ENCODE assay signal across 11 cellular contexts in the genomic region with DNA sequence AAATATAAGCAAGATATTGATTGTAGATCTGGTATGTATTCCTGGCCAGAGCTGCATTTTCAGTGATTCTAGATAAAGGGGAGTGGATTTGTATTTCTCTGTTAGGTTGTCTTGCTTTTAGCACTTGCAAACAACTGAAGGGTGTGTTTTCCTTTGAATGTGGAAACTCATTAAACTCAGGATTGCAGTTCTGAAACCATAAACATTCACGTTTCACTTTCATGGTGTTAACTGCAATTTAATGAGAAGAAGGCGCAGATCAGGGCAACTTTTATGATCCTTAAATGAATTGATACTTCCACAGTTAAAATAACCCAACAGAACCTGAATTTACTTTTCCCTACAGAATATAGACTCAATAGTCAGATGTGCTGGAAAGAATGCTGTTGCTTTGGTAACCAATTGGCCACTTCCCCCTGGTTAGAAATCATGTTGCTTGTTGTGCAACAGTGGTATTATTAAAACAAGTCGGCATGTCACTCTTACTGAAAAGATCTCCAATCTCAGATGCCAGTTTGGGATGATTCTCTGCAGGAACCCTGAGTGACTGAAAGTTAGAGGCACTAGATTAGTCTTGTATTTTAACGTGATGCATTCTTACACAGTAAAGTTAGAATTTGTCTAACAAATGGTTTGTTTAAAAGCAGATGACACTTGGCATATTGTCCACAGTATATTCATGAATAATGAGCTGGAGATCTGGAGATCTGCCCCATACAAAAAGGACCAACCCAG.
DNase-seq lines count a peak whose midpoint lies in the region; ATAC-seq and TF ChIP-seq lines count a peak whose summit lies in the region.
"Had no signal": no experiment of that assay in that cellular context is flagged by ENCODE, and none has a peak within 500 bp of the region (broad histone marks: within the 10 kb centered on the region; RNA-seq: fewer than 3 reads in every experiment).

No MANE protein-coding gene starts in this region.

- no peak overlapping the region for H3K9ac ChIP-seq in skeletal muscle satellite cell (ENCODE audit: low read depth, low read length)

- H3K27ac Mint-ChIP-seq in CD4-positive, alpha-beta memory T cell, result no peak overlapping the region

- no peaks in the 10 kb centered on the region for H3K27me3 Mint-ChIP-seq in CD4-positive, alpha-beta memory T cell

- DNase-seq in HCEC 1CT, result peak; percentile 56
- DNase-seq in SK-MEL-5 (ENCODE audit: low read depth, low spot score), result peak; percentile 32
- peak; percentile 86 for DNase-seq in fibroblast of the aortic adventitia (ENCODE audit: low read depth)
- no peak for DNase-seq in activated CD8-positive, alpha-beta memory T cell treated with anti-CD3 and anti-CD28 coated beads, Interleukin-2, amount 50 U/mL, for 4 hours
- no peak for DNase-seq in NCI-H510A treated with DMSO at 0.1 percent for 48 hours (lab: John Stamatoyannopoulos, UW)
- DNase-seq in CD4-positive, alpha-beta memory T cell, result no peak
- DNase-seq: activated CD4-positive, alpha-beta T cell treated with anti-CD3 and anti-CD28 coated beads for 48 hours; KG1; NCI-H446 had no signal

- POLR2A ChIA-PET in CD4-positive, alpha-beta memory T cell (lab: Charles Lee; ENCODE audit: partially characterized antibody), result no interaction called here

- no peak for ATAC-seq in HG03442 (IDR thresholded peaks at IDR 0.05; ENCODE audit: unreplicated experiment)

- no peak for TF ChIP-seq CTCF in fibroblast of the aortic adventitia (IDR thresholded peaks at IDR 0.05; ENCODE audit: insufficient read depth, low read length)

- H3K27ac ChIP-seq in CD4-positive, alpha-beta memory T cell (ENCODE audit: low read depth, low read length), result no peak overlapping the region

- CTCF ChIA-PET in CD4-positive, alpha-beta memory T cell (lab: Charles Lee; ENCODE audit: partially characterized antibody), result no interaction called here

- H3K4me3 ChIP-seq in fibroblast of the aortic adventitia (ENCODE audit: low read depth, low read length) (no peak overlapping the region), skeletal muscle satellite cell (ENCODE audit: low read length) (no peak overlapping the region)
- H3K4me3 ChIP-seq in CD4-positive, alpha-beta memory T cell (ENCODE audit: low read length in 2 of 2), result no peak overlapping the region

- H3K36me3 ChIP-seq in skeletal muscle satellite cell (ENCODE audit: insufficient read depth, low read length), result no peaks in the 10 kb centered on the region
- no peaks in the 10 kb centered on the region for H3K36me3 ChIP-seq in CD4-positive, alpha-beta memory T cell (ENCODE audit: insufficient read depth, low read length)

- H3K9me3 ChIP-seq in skeletal muscle satellite cell (replicated peaks; ENCODE audit: low read length), result no peaks in the 10 kb centered on the region
- no peaks in the 10 kb centered on the region for H3K9me3 ChIP-seq in CD4-positive, alpha-beta memory T cell (ENCODE audit: control insufficient read depth in 1 of 2, low read length in 2 of 2)

- intact Hi-C loops in CD4-positive, alpha-beta memory T cell (cut with micrococcal nuclease), result no loop called here

- H3K36me3 Mint-ChIP-seq in CD4-positive, alpha-beta memory T cell, result no peaks in the 10 kb centered on the region

- no peak overlapping the region for H3K4me3 Mint-ChIP-seq in CD4-positive, alpha-beta memory T cell

- H3K27me3 ChIP-seq in skeletal muscle satellite cell (ENCODE audit: control insufficient read depth, insufficient read depth, low read length), result no peaks in the 10 kb centered on the region
- H3K27me3 ChIP-seq in CD4-positive, alpha-beta memory T cell (ENCODE audit: insufficient read depth, low read length), result no peaks in the 10 kb centered on the region

- peaks cover 0 to under 1% (median 0%) of the 10 kb centered on the region in 8 donors for H3K9me3 Mint-ChIP-seq in CD4-positive, alpha-beta memory T cell

- no peaks in the 10 kb centered on the region for H3K4me1 Mint-ChIP-seq in CD4-positive, alpha-beta memory T cell

- in situ Hi-C loops in SK-MEL-5 (cut with HindIII; ENCODE audit: low pct_unique_long_range_greater_than_20kb, low sequenced_read_pairs), result no loop called here

- H3K4me2 ChIP-seq in skeletal muscle satellite cell (ENCODE audit: low read length), result peak overlapping the region; percentile 23

- peaks cover 17% of the 10 kb centered on the region for H3K4me1 ChIP-seq in skeletal muscle satellite cell (ENCODE audit: control insufficient read depth, insufficient read depth, low read length)
- no peaks in the 10 kb centered on the region for H3K4me1 ChIP-seq in CD4-positive, alpha-beta memory T cell (ENCODE audit: insufficient read depth, low read length)

Comparison
In these comparisons a context has a peak if more than half of its experiments do, and no peak if none do; other contexts are left out.
1. DNase-seq: peak in HCEC 1CT (single experiment), SK-MEL-5 (single experiment) and fibroblast of the aortic adventitia (single experiment); none in activated CD8-positive, alpha-beta memory T cell treated with anti-CD3 and anti-CD28 coated beads, Interleukin-2, amount 50 U/mL, for 4 hours (single experiment), NCI-H510A treated with DMSO at 0.1 percent for 48 hours (single experiment) and CD4-positive, alpha-beta memory T cell (0 of 5).